ENCODE assay signal across 20 cellular contexts in the genomic region with DNA sequence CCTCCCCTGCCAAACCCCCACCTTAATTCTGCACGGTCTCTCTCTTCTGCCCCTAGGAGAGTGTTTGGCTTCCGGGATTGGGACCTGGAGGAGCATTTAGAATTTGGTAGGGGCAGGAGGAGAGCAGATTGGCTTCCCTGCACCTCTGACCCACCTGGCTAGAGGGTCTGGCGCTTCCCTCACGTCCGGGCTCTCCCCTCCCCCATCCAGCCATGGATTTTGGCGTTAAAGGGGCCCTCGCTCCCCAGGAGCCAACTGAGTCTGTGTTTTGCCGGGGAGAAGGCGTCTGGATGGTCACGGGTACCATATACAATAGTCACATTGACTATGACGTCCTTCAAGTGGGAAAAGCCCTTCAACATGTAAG. TPM values are rescaled to one million over a fixed set of nuclear protein-coding genes. Genes with fewer than 3 reads are reported as not detected.
DNase-seq lines count a peak whose midpoint lies in the region; ATAC-seq lines count a peak whose summit lies in the region.
"Had no signal": no experiment of that assay in that cellular context is flagged by ENCODE, and none has a peak within 500 bp of the region (broad histone marks: within the 10 kb centered on the region; RNA-seq: fewer than 3 reads in every experiment).

No MANE protein-coding gene starts in this region.

- peak overlapping the region; percentile 75 for H3K27ac Mint-ChIP-seq in activated naive CD8-positive, alpha-beta T cell treated with anti-CD3 and anti-CD28 coated beads, Interleukin-2, amount 10 ng/mL, durations not matched to agents 7 days and 5 days
- H3K27ac Mint-ChIP-seq in activated naive CD8-positive, alpha-beta T cell treated with anti-CD3 and anti-CD28 coated beads, Interleukin-2, amount 50 U/mL, for 24 hours: no peak overlapping the region
- peak overlapping the region in 4 of 6 donors; percentile 9 to 92 (median 56) for H3K27ac Mint-ChIP-seq in naive B cell
- no peak overlapping the region for H3K27ac Mint-ChIP-seq in activated T-helper 17 cell treated with anti-CD3 and anti-CD28 coated beads, Interleukin-2, amount 50 U/mL, for 72 hours
- H3K27ac Mint-ChIP-seq: CD4-positive, alpha-beta T cell had no signal

- no peak for ATAC-seq in activated naive CD8-positive, alpha-beta T cell treated with anti-CD3 and anti-CD28 coated beads, Interleukin-2, amount 10 ng/mL, durations not matched to agents 7 days and 5 days (ENCODE audit: low read depth)
- ATAC-seq in activated naive CD8-positive, alpha-beta T cell treated with anti-CD3 and anti-CD28 coated beads, Interleukin-2, amount 50 U/mL, for 24 hours: no peak
- ATAC-seq in naive B cell (ENCODE audit: low read depth in 2 of 2): no peak
- no peak for ATAC-seq in activated T-helper 17 cell treated with anti-CD3 and anti-CD28 coated beads, Interleukin-2, amount 50 U/mL, for 72 hours (replicated peaks)
- no peak for ATAC-seq in GM18868 (IDR thresholded peaks at IDR 0.05; ENCODE audit: unreplicated experiment)
- ATAC-seq: HCT116 had no signal

- DNase-seq in NCI-H510A (lab: John Stamatoyannopoulos, UW) (peak; percentile 51), NCI-H510A treated with DMSO at 0.1 percent for 48 hours (lab: John Stamatoyannopoulos, UW) (no peak), naive B cell (no peak)
- no peak for DNase-seq in activated naive CD8-positive, alpha-beta T cell treated with anti-CD3 and anti-CD28 coated beads, Interleukin-2, amount 10 ng/mL, durations not matched to agents 7 days and 5 days
- DNase-seq in activated naive CD8-positive, alpha-beta T cell treated with anti-CD3 and anti-CD28 coated beads, Interleukin-2, amount 50 U/mL, for 24 hours: no peak
- no peak for DNase-seq in activated effector memory CD4-positive, alpha-beta T cell treated with Interleukin-2 at 50 U/mL for 16 hours
- DNase-seq: 8988T; BE2C; CD4-positive, alpha-beta T cell; IMR-90; Kasumi-1; MM.1S; NCI-H1105; NCI-H1694 treated with DMSO at 0.1 percent for 48 hours; RPMI8226; SIG-M5 had no signal

- peaks cover 85% of the 10 kb centered on the region for H3K27me3 Mint-ChIP-seq in activated naive CD8-positive, alpha-beta T cell treated with anti-CD3 and anti-CD28 coated beads, Interleukin-2, amount 10 ng/mL, durations not matched to agents 7 days and 5 days
- H3K27me3 Mint-ChIP-seq in activated naive CD8-positive, alpha-beta T cell treated with anti-CD3 and anti-CD28 coated beads, Interleukin-2, amount 50 U/mL, for 24 hours: peaks cover 87% of the 10 kb centered on the region
- H3K27me3 Mint-ChIP-seq in naive B cell: peaks cover 62 to 91% (median 75%) of the 10 kb centered on the region in 3 donors
- peaks cover 65% of the 10 kb centered on the region for H3K27me3 Mint-ChIP-seq in activated T-helper 17 cell treated with anti-CD3 and anti-CD28 coated beads, Interleukin-2, amount 50 U/mL, for 72 hours

- POLR2A ChIA-PET in activated naive CD8-positive, alpha-beta T cell treated with anti-CD3 and anti-CD28 coated beads, Interleukin-2, amount 10 ng/mL, durations not matched to agents 7 days and 5 days (lab: Charles Lee): no interaction called here

- H3K36me3 Mint-ChIP-seq in activated naive CD8-positive, alpha-beta T cell treated with anti-CD3 and anti-CD28 coated beads, Interleukin-2, amount 10 ng/mL, durations not matched to agents 7 days and 5 days: peaks cover 3% of the 10 kb centered on the region
- H3K36me3 Mint-ChIP-seq in activated naive CD8-positive, alpha-beta T cell treated with anti-CD3 and anti-CD28 coated beads, Interleukin-2, amount 50 U/mL, for 24 hours (ENCODE audit: low read depth): no peaks in the 10 kb centered on the region
- H3K36me3 Mint-ChIP-seq in naive B cell: peaks cover 7 to 13% of the 10 kb centered on the region in 2 donors
- H3K36me3 Mint-ChIP-seq in activated T-helper 17 cell treated with anti-CD3 and anti-CD28 coated beads, Interleukin-2, amount 50 U/mL, for 72 hours (ENCODE audit: low read depth): peaks cover 6% of the 10 kb centered on the region

- H3K4me3 Mint-ChIP-seq in activated naive CD8-positive, alpha-beta T cell treated with anti-CD3 and anti-CD28 coated beads, Interleukin-2, amount 10 ng/mL, durations not matched to agents 7 days and 5 days: no peak overlapping the region
- no peak overlapping the region for H3K4me3 Mint-ChIP-seq in activated naive CD8-positive, alpha-beta T cell treated with anti-CD3 and anti-CD28 coated beads, Interleukin-2, amount 50 U/mL, for 24 hours
- H3K4me3 Mint-ChIP-seq in naive B cell: peak overlapping the region in 3 of 8 donors; percentile 29 to 78 (median 35)
- H3K4me3 Mint-ChIP-seq in activated T-helper 17 cell treated with anti-CD3 and anti-CD28 coated beads, Interleukin-2, amount 50 U/mL, for 72 hours: no peak overlapping the region
- H3K4me3 Mint-ChIP-seq: CD4-positive, alpha-beta T cell had no signal

- peaks cover 2% of the 10 kb centered on the region for H3K9me3 Mint-ChIP-seq in activated naive CD8-positive, alpha-beta T cell treated with anti-CD3 and anti-CD28 coated beads, Interleukin-2, amount 10 ng/mL, durations not matched to agents 7 days and 5 days
- peaks cover 7% of the 10 kb centered on the region for H3K9me3 Mint-ChIP-seq in activated naive CD8-positive, alpha-beta T cell treated with anti-CD3 and anti-CD28 coated beads, Interleukin-2, amount 50 U/mL, for 24 hours
- H3K9me3 Mint-ChIP-seq in naive B cell: peaks cover 4 to 30% (median 9%) of the 10 kb centered on the region in 7 donors
- peaks cover 3% of the 10 kb centered on the region for H3K9me3 Mint-ChIP-seq in activated T-helper 17 cell treated with anti-CD3 and anti-CD28 coated beads, Interleukin-2, amount 50 U/mL, for 72 hours
- H3K9me3 Mint-ChIP-seq: CD4-positive, alpha-beta T cell had no signal

- peaks cover 3% of the 10 kb centered on the region for H3K4me1 Mint-ChIP-seq in activated naive CD8-positive, alpha-beta T cell treated with anti-CD3 and anti-CD28 coated beads, Interleukin-2, amount 10 ng/mL, durations not matched to agents 7 days and 5 days
- H3K4me1 Mint-ChIP-seq in activated naive CD8-positive, alpha-beta T cell treated with anti-CD3 and anti-CD28 coated beads, Interleukin-2, amount 50 U/mL, for 24 hours: peaks cover 2% of the 10 kb centered on the region
- peaks cover 4 to 15% (median 10%) of the 10 kb centered on the region in 3 donors for H3K4me1 Mint-ChIP-seq in naive B cell
- peaks cover 4% of the 10 kb centered on the region for H3K4me1 Mint-ChIP-seq in activated T-helper 17 cell treated with anti-CD3 and anti-CD28 coated beads, Interleukin-2, amount 50 U/mL, for 72 hours

RNA-seq across cellular contexts. Expression of a gene that starts 6.5 kb away (rescaled TPM):
- not detected for total RNA-seq in activated naive CD8-positive, alpha-beta T cell treated with anti-CD3 and anti-CD28 coated beads, Interleukin-2, amount 10 ng/mL, durations not matched to agents 7 days and 5 days
- not detected for polyA plus RNA-seq in naive B cell (ENCODE audit: low read depth in 6 of 6)
- total RNA-seq in activated T-helper 17 cell treated with anti-CD3 and anti-CD28 coated beads, Interleukin-2, amount 50 U/mL, for 72 hours: not detected
- total RNA-seq: CD4-positive, alpha-beta T cell; HT1080; IMR-90 had no signal
- polyA plus RNA-seq: IMR-90 had no signal

RNA-seq across cellular contexts. Expression of a gene that starts 12.3 kb away (rescaled TPM):
- not detected for total RNA-seq in activated naive CD8-positive, alpha-beta T cell treated with anti-CD3 and anti-CD28 coated beads, Interleukin-2, amount 10 ng/mL, durations not matched to agents 7 days and 5 days
- not detected for polyA plus RNA-seq in naive B cell (ENCODE audit: low read depth in 6 of 6)
- total RNA-seq in activated T-helper 17 cell treated with anti-CD3 and anti-CD28 coated beads, Interleukin-2, amount 50 U/mL, for 72 hours: not detected
- total RNA-seq: CD4-positive, alpha-beta T cell; HT1080; IMR-90 had no signal
- polyA plus RNA-seq: IMR-90 had no signal

RNA-seq across cellular contexts. Expression of a gene that starts 24.8 kb away (rescaled TPM):
- total RNA-seq in activated naive CD8-positive, alpha-beta T cell treated with anti-CD3 and anti-CD28 coated beads, Interleukin-2, amount 10 ng/mL, durations not matched to agents 7 days and 5 days: not detected
- not detected for polyA plus RNA-seq in naive B cell (ENCODE audit: low read depth in 6 of 6)
- total RNA-seq in activated T-helper 17 cell treated with anti-CD3 and anti-CD28 coated beads, Interleukin-2, amount 50 U/mL, for 72 hours: not detected
- total RNA-seq: CD4-positive, alpha-beta T cell; HT1080; IMR-90 had no signal
- polyA plus RNA-seq: IMR-90 had no signal

RNA-seq across cellular contexts. Expression of a gene that starts 34.1 kb away (rescaled TPM):
- not detected for total RNA-seq in activated naive CD8-positive, alpha-beta T cell treated with anti-CD3 and anti-CD28 coated beads, Interleukin-2, amount 10 ng/mL, durations not matched to agents 7 days and 5 days
- not detected for polyA plus RNA-seq in naive B cell (ENCODE audit: low read depth in 6 of 6)
- not detected for total RNA-seq in activated T-helper 17 cell treated with anti-CD3 and anti-CD28 coated beads, Interleukin-2, amount 50 U/mL, for 72 hours
- total RNA-seq: CD4-positive, alpha-beta T cell; IMR-90 had no signal
- polyA plus RNA-seq: IMR-90 had no signal

RNA-seq across cellular contexts. Expression of a gene that starts 41.1 kb away (rescaled TPM):
- not detected for total RNA-seq in activated naive CD8-positive, alpha-beta T cell treated with anti-CD3 and anti-CD28 coated beads, Interleukin-2, amount 10 ng/mL, durations not matched to agents 7 days and 5 days
- polyA plus RNA-seq in naive B cell (ENCODE audit: low read depth in 6 of 6): not detected
- not detected for total RNA-seq in activated T-helper 17 cell treated with anti-CD3 and anti-CD28 coated beads, Interleukin-2, amount 50 U/mL, for 72 hours
- total RNA-seq: CD4-positive, alpha-beta T cell; IMR-90 had no signal
- polyA plus RNA-seq: IMR-90 had no signal

Comparison
In these comparisons a context has a peak if more than half of its experiments do, and no peak if none do; other contexts are left out.
1. H3K27ac Mint-ChIP-seq: peak in activated naive CD8-positive, alpha-beta T cell treated with anti-CD3 and anti-CD28 coated beads, Interleukin-2, amount 10 ng/mL, durations not matched to agents 7 days and 5 days (single experiment) and naive B cell (4 of 6); none in activated naive CD8-positive, alpha-beta T cell treated with anti-CD3 and anti-CD28 coated beads, Interleukin-2, amount 50 U/mL, for 24 hours (single experiment) and activated T-helper 17 cell treated with anti-CD3 and anti-CD28 coated beads, Interleukin-2, amount 50 U/mL, for 72 hours (single experiment).